ENCODE assay signal across 8 cellular contexts in the genomic region with DNA sequence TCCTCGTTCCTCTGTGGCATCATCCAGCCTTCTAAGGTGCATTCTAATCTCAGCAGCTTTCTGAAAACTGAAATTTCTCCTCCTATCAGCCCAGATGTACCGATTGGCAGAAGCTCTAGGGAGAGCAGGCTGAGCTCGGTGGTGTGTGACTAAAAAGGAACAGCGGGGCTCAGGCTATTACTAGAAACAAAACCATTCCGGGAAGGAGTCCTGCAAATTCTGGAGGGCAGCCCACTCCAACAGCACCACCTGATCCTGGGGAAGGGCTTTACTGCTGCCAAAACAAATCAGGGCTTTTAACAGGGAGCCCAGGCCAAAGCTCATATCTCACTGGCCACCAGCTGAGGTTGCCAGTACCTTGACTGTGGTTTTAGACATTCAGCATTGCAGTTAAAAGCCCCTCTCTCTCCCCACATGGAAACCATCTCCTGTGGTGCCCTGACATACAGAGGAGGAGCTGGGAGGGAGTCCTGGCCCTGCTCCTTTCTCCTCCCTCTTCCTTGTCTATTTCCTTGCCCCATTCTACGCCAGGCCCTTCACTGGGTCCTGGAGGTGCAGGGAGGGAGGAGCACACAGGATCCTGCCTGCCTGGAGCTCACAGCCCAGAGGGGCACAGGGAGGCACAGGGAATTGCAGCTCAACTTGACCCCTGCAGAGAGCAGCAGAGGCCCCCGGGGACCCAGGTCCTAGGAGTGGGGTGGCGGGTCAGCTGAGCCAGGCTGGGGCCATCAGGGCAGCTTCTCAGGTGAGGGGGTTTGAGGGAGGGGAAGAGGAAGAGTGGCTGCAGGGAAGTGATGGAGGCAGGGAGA. TPM values are rescaled to one million over a fixed set of nuclear protein-coding genes. Genes with fewer than 3 reads are reported as not detected.
DNase-seq lines count a peak whose midpoint lies in the region; ATAC-seq and TF ChIP-seq lines count a peak whose summit lies in the region.

No MANE protein-coding gene starts in this region.

- peaks cover 0 to 16% of the 10 kb centered on the region in 2 experiments; a peak in 1 of 4 replicates for H3K4me1 ChIP-seq in SK-N-SH (ENCODE audit: control insufficient read depth in 1 of 2, insufficient read depth in 2 of 2, low read depth in 1 of 2, low read length in 1 of 2)
- peaks cover 72 to 79% of the 10 kb centered on the region in 2 donors for H3K4me1 ChIP-seq in naive thymus-derived CD4-positive, alpha-beta T cell (ENCODE audit: control insufficient read depth in 2 of 2, insufficient read depth in 2 of 2, low read length in 2 of 2)

- no peaks in the 10 kb centered on the region for H3K9me3 ChIP-seq in SK-N-SH
- no peaks in the 10 kb centered on the region for H3K9me3 ChIP-seq in naive thymus-derived CD4-positive, alpha-beta T cell (ENCODE audit: control insufficient read depth in 2 of 3, low read length in 3 of 3)

- H3K4me3 ChIP-seq in GM12865 (ENCODE audit: low read depth, low read length) = peak overlapping the region; percentile 57
- H3K4me3 ChIP-seq in SK-N-SH (ENCODE audit: low read depth in 2 of 2, low read length in 1 of 2) = no peak overlapping the region
- peak overlapping the region; percentile 41 for H3K4me3 ChIP-seq in epithelial cell of proximal tubule (ENCODE audit: low read depth, low read length)
- peak overlapping the region; percentile 90 for H3K4me3 ChIP-seq in naive thymus-derived CD4-positive, alpha-beta T cell (ENCODE audit: low read length)

- H3K27ac ChIP-seq in SK-N-SH (ENCODE audit: low read depth in 2 of 2, low read length in 1 of 2) = peak overlapping the region in 1 of 2 experiments; percentile 12; a peak in 1 of 4 replicates
- peak overlapping the region; percentile 82 for H3K27ac ChIP-seq in naive thymus-derived CD4-positive, alpha-beta T cell (ENCODE audit: low read depth, low read length)

- H3F3A ChIP-seq in SK-N-SH (replicated peaks; ENCODE audit: insufficient read depth) = no peaks in the 10 kb centered on the region

- CTCF ChIA-PET in SK-N-SH (lab: Yijun Ruan, JAX) = interaction anchor here (0.7 to 1.5 kb wide), 5 partner anchors 14 to 98 kb away, joined by 3 to 6 read pairs (median 3); no protein-coding TSS in a partner anchor
- CTCF ChIA-PET in naive thymus-derived CD4-positive, alpha-beta T cell (lab: Charles Lee) = interaction anchor here (1.3 to 2.9 kb wide), 6 partner anchors 8 to 59 kb away, joined by 3 to 25 read pairs (median 8); no protein-coding TSS in a partner anchor

- no peaks in the 10 kb centered on the region for H3K27me3 ChIP-seq in SK-N-SH (ENCODE audit: insufficient read depth)
- no peaks in the 10 kb centered on the region for H3K27me3 ChIP-seq in naive thymus-derived CD4-positive, alpha-beta T cell (ENCODE audit: control insufficient read depth in 2 of 2, insufficient read depth in 2 of 2, low read length in 2 of 2)

- no peak for DNase-seq in GM12865 (ENCODE audit: low read depth)
- no peak for DNase-seq in SK-N-SH
- DNase-seq in epithelial cell of proximal tubule (ENCODE audit: low read depth) = no peak
- DNase-seq in naive thymus-derived CD4-positive, alpha-beta T cell = no peak
- DNase-seq in NOMO-1 (lab: John Stamatoyannopoulos, UW; ENCODE audit: unreplicated experiment in 2 of 2) = no peak
- DNase-seq in erythroblast (lab: John Stamatoyannopoulos, UW) = no peak

- peak; percentile 33 for ATAC-seq in naive thymus-derived CD4-positive, alpha-beta T cell
- ATAC-seq in GM21717 (IDR thresholded peaks at IDR 0.05; ENCODE audit: unreplicated experiment) = no peak
- no peak for ATAC-seq in GM21723 (IDR thresholded peaks at IDR 0.05; ENCODE audit: unreplicated experiment)

- TF ChIP-seq RAD21 in SK-N-SH (IDR thresholded peaks at IDR 0.05; ENCODE audit: low read length) = no peak

- H3K9ac ChIP-seq in SK-N-SH = no peak overlapping the region

- intact Hi-C loops in naive thymus-derived CD4-positive, alpha-beta T cell (cut with micrococcal nuclease) = loop anchor here (1.0 to 5.0 kb wide), 4 partner anchors 15 to 145 kb away; a partner anchor contains a TSS

- no peaks in the 10 kb centered on the region for H3K36me3 ChIP-seq in SK-N-SH (replicated peaks in 1 of 2; ENCODE audit: control insufficient read depth in 1 of 2, insufficient read depth in 2 of 2, low read length in 1 of 2)
- H3K36me3 ChIP-seq in naive thymus-derived CD4-positive, alpha-beta T cell (ENCODE audit: control insufficient read depth in 2 of 3, insufficient read depth in 3 of 3, low read length in 3 of 3) = peaks cover 0 to 8% (median 0%) of the 10 kb centered on the region in 3 experiments

- TF ChIP-seq CTCF in GM12865 (IDR thresholded peaks at IDR 0.05; ENCODE audit: insufficient read depth, low read depth, low read length, missing control alignments) (no peak), SK-N-SH (IDR thresholded peaks at IDR 0.05) (no peak), epithelial cell of proximal tubule (conservative IDR thresholded peaks at IDR 0.05; ENCODE audit: low read depth, low read length) (no peak)

- H2AFZ ChIP-seq in SK-N-SH (ENCODE audit: low read depth) = peak overlapping the region; percentile 39; the same call in 1 of the 2 replicates

- no peaks in the 10 kb centered on the region for H4K20me1 ChIP-seq in SK-N-SH (ENCODE audit: insufficient read depth)

- peak overlapping the region; percentile 87 to 99 (median 96) for H3K4me3 Mint-ChIP-seq in naive thymus-derived CD4-positive, alpha-beta T cell

- peaks cover 56 to 95% (median 87%) of the 10 kb centered on the region in 7 donors for H3K4me1 Mint-ChIP-seq in naive thymus-derived CD4-positive, alpha-beta T cell

- TF ChIP-seq POLR2A in erythroblast (IDR thresholded peaks at IDR 0.05; ENCODE audit: low read length) = no peak

- TF ChIP-seq EP300 in SK-N-SH (IDR thresholded peaks at IDR 0.05; ENCODE audit: borderline replicate concordance in 1 of 2, low read depth in 1 of 2, low read length in 1 of 2) = no peak

- WGBS in SK-N-SH (ENCODE audit: low lambda C conversion rate) = 54% methylated on average over 7 of the region's 8 CpGs

- peak overlapping the region; percentile 58 for H3K4me2 ChIP-seq in SK-N-SH

- peaks cover 0 to 23% (median 4%) of the 10 kb centered on the region in 5 donors for H3K36me3 Mint-ChIP-seq in naive thymus-derived CD4-positive, alpha-beta T cell

- no peaks in the 10 kb centered on the region for H3K27me3 Mint-ChIP-seq in naive thymus-derived CD4-positive, alpha-beta T cell

- no peaks in the 10 kb centered on the region for H3K9me3 Mint-ChIP-seq in naive thymus-derived CD4-positive, alpha-beta T cell

- no peaks in the 10 kb centered on the region for H3K9me2 ChIP-seq in SK-N-SH

- H3K27ac Mint-ChIP-seq in naive thymus-derived CD4-positive, alpha-beta T cell = peak overlapping the region; percentile 91 to 97 (median 96)

- H3K79me2 ChIP-seq in SK-N-SH (ENCODE audit: insufficient read depth) = no peaks in the 10 kb centered on the region

- POLR2A ChIA-PET in SK-N-SH (lab: Yijun Ruan, JAX) = no interaction called here
- POLR2A ChIA-PET in naive thymus-derived CD4-positive, alpha-beta T cell (lab: Charles Lee) = interaction anchor here (1.0 to 10.4 kb wide), 17 partner anchors 8 to 696 kb away, joined by 3 to 172 read pairs (median 4); a partner anchor contains a TSS

TF ChIP-seq in SK-N-SH, 30 proteins besides CTCF, POLR2A, EP300 and RAD21:
- TF ChIP-seq, protein P1, sequence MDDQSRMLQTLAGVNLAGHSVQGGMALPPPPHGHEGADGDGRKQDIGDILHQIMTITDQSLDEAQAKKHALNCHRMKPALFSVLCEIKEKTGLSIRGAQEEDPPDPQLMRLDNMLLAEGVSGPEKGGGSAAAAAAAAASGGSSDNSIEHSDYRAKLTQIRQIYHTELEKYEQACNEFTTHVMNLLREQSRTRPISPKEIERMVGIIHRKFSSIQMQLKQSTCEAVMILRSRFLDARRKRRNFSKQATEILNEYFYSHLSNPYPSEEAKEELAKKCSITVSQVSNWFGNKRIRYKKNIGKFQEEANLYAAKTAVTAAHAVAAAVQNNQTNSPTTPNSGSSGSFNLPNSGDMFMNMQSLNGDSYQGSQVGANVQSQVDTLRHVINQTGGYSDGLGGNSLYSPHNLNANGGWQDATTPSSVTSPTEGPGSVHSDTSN (IDR thresholded peaks at IDR 0.05) = no peak

RNA-seq across cellular contexts. Expression of a gene that starts 0.9 kb away (rescaled TPM):
- polyA plus RNA-seq in SK-N-SH (2012; rRNA removed) = 4.6 and 5.6 TPM in 2 replicates
- 4.5 and 4.9 TPM in 2 replicates for polyA plus RNA-seq in SK-N-SH (2012; cell fraction: cytosol; rRNA removed)
- 1.8 and 2.1 TPM in 2 replicates for polyA plus RNA-seq in SK-N-SH (2012; cell fraction: nucleus; rRNA removed)
- total RNA-seq in epithelial cell of proximal tubule = 31.7 and 32.7 TPM in 2 replicates
- 100 to 1,000 TPM in 4 of 5 experiments, 10 to 100 TPM in 1; 96.2 to 170 (median 122) TPM for total RNA-seq in naive thymus-derived CD4-positive, alpha-beta T cell
- polyA plus RNA-seq in naive thymus-derived CD4-positive, alpha-beta T cell = 100 to 1,000 TPM; 430 to 468 TPM

RNA-seq across cellular contexts. Expression of a gene that starts 25.7 kb away (rescaled TPM):
- polyA plus RNA-seq in SK-N-SH (2012; rRNA removed) = 0.19 and 0.53 TPM in 2 replicates
- polyA plus RNA-seq in SK-N-SH (2012; cell fraction: cytosol; rRNA removed) = 0.05 and 0.16 TPM in 2 replicates
- polyA plus RNA-seq in SK-N-SH (2012; cell fraction: nucleus; rRNA removed) = 1.3 and 1.4 TPM in 2 replicates
- 0.29 TPM in 1 of 2 replicates, not detected in the other for total RNA-seq in epithelial cell of proximal tubule
- under 1 TPM in 1 of 5 experiments, not detected in 4; 0.51 TPM for total RNA-seq in naive thymus-derived CD4-positive, alpha-beta T cell
- not detected for polyA plus RNA-seq in naive thymus-derived CD4-positive, alpha-beta T cell

RNA-seq across cellular contexts. Expression of a gene that starts 31.6 kb away (rescaled TPM):
- not detected in 2 replicates for polyA plus RNA-seq in SK-N-SH (2012; rRNA removed)
- not detected in 2 replicates for polyA plus RNA-seq in SK-N-SH (2012; cell fraction: cytosol; rRNA removed)
- polyA plus RNA-seq in SK-N-SH (2012; cell fraction: nucleus; rRNA removed) = not detected in 2 replicates
- 0.07 TPM in 1 of 2 replicates, not detected in the other for total RNA-seq in epithelial cell of proximal tubule
- total RNA-seq in naive thymus-derived CD4-positive, alpha-beta T cell = 1 to 10 TPM in 1 of 5 experiments, not detected in 4; 1.3 TPM
- not detected for polyA plus RNA-seq in naive thymus-derived CD4-positive, alpha-beta T cell

RNA-seq across cellular contexts. Expression of a gene that starts 46.5 kb away (rescaled TPM):
- polyA plus RNA-seq in SK-N-SH (2012; rRNA removed) = not detected in 2 replicates
- polyA plus RNA-seq in SK-N-SH (2012; cell fraction: cytosol; rRNA removed) = not detected in 2 replicates
- polyA plus RNA-seq in SK-N-SH (2012; cell fraction: nucleus; rRNA removed) = not detected in 2 replicates
- total RNA-seq in epithelial cell of proximal tubule = 0.06 and 1.6 TPM in 2 replicates
- total RNA-seq in naive thymus-derived CD4-positive, alpha-beta T cell = 1 to 10 TPM in 1 of 5 experiments, not detected in 4; 1.1 TPM
- not detected for polyA plus RNA-seq in naive thymus-derived CD4-positive, alpha-beta T cell

Comparison
In these comparisons a context has a peak if more than half of its experiments do, and no peak if none do; other contexts are left out.
1. H3K4me3 ChIP-seq: peak in GM12865 (single experiment), epithelial cell of proximal tubule (single experiment) and naive thymus-derived CD4-positive, alpha-beta T cell (single experiment); none in SK-N-SH (0 of 2).